ENCODE assay signal across 8 cellular contexts in the genomic region with DNA sequence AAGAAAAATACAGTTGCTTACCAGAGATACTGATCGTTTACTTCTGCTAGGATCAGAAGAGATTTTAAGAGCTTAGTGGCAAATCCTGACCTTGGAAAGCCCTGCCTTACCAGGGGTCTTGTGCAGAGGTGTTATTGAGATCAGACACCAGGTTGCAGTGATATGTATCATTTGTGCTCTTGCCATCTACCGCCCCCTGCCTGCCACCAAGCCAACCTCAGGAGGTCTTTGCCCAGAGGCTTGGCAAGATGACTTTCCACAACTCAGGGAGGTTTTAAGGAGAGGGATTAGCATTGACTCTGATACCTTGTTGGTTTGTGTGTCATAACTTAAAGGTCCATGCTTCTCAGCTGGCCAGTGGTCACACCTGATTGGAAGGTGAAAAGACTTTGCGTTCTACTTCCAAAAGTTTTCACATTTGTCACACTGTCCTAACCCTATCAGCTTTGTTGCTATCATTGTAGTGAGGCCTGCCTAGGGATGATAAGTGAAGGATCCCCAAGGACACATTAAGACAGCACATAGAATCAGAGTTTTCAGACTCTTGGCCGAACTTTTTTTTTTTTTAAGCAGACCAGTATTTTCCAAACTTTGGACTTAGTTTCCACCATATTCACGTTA. TPM values are rescaled to one million over a fixed set of nuclear protein-coding genes. Genes with fewer than 3 reads are reported as not detected.
DNase-seq lines count a peak whose midpoint lies in the region; ATAC-seq and TF ChIP-seq lines count a peak whose summit lies in the region.

No MANE protein-coding gene starts in this region.

- peaks cover 11 to 32% of the 10 kb centered on the region in 2 donors for H3K4me1 ChIP-seq in thoracic aorta (ENCODE audit: control insufficient read depth in 1 of 2, low read depth in 2 of 2)

- H3K27ac ChIP-seq in thoracic aorta: no peak overlapping the region

- peak; percentile 61 for TF ChIP-seq CTCF in thoracic aorta (IDR thresholded peaks at IDR 0.05)

- ATAC-seq in GM21723 (IDR thresholded peaks at IDR 0.05; ENCODE audit: unreplicated experiment): peak; percentile 76
- no peak for ATAC-seq in thoracic aorta (ENCODE audit: insufficient number of reproducible peaks, low FRiP score, low read depth)
- ATAC-seq in HG03460 (IDR thresholded peaks at IDR 0.05; ENCODE audit: unreplicated experiment): no peak

- H3K36me3 ChIP-seq in thoracic aorta: no peaks in the 10 kb centered on the region

- no peaks in the 10 kb centered on the region for H3K27me3 ChIP-seq in thoracic aorta (replicated peaks; ENCODE audit: insufficient read depth)

- DNase-seq in Daoy (ENCODE audit: low read depth) (peak; percentile 64), MV-4-11 (lab: John Stamatoyannopoulos, UW) (peak; percentile 43), ecto neural progenitor cell (ENCODE audit: low spot score) (peak; percentile 53), myocyte (ENCODE audit: low read depth) (peak; percentile 48), thoracic aorta (ENCODE audit: low spot score) (no peak)
- peak; percentile 73 for DNase-seq in activated CD4-positive, alpha-beta T cell treated with anti-CD3 and anti-CD28 coated beads for 48 hours

- no peaks in the 10 kb centered on the region for H3K9me3 ChIP-seq in thoracic aorta

- no peak overlapping the region for H3K4me3 ChIP-seq in thoracic aorta

RNA-seq across cellular contexts. Expression of gene MGAT5, which starts 46.2 kb away (rescaled TPM):
- total RNA-seq in Daoy (2014; rRNA removed; shearing (Covaris generic)): 21.0 and 23.2 TPM in 2 replicates
- total RNA-seq in myocyte (18.9 and 20.0 TPM in 2 replicates), thoracic aorta (10 to 100 TPM; 43.9 to 95.3 TPM)
- 13.1 TPM for polyA plus RNA-seq in myocyte (2012)
